In genomic region chr7:56175784-56176183, GRCh38 we compare ENCODE assay signal across 19 cellular contexts. TPM values are rescaled to one million over a fixed set of nuclear protein-coding genes. Genes with fewer than 3 reads are reported as not detected.
DNase-seq lines count a peak whose midpoint lies in the region; ATAC-seq, FAIRE-seq and TF ChIP-seq lines count a peak whose summit lies in the region.
"Had no signal": no experiment of that assay in that cellular context is flagged by ENCODE, and none has a peak within 500 bp of the region (broad histone marks: within the 10 kb centered on the region; RNA-seq: fewer than 3 reads in every experiment).

No MANE protein-coding gene starts in this region.

- peak overlapping the region; percentile 4 to 55 for H3K4me3 Mint-ChIP-seq in stimulated activated naive CD8-positive, alpha-beta T cell treated with anti-CD3 and anti-CD28 coated beads, Interleukin-15, amount 100 ng/mL, for 72 hours
- H3K4me3 Mint-ChIP-seq in CD8-positive, alpha-beta T cell, result no peak overlapping the region
- H3K4me3 Mint-ChIP-seq: H9 had no signal

- peak overlapping the region; percentile 39 to 53 for H3K4me3 ChIP-seq in kidney (ENCODE audit: low read length in 2 of 2)
- peak overlapping the region; percentile 42 to 57 (median 51) for H3K4me3 ChIP-seq in stomach
- no peak overlapping the region for H3K4me3 ChIP-seq in CD8-positive, alpha-beta T cell (ENCODE audit: low read depth, low read length)
- H3K4me3 ChIP-seq in SJCRH30, result no peak overlapping the region

- H3K27ac Mint-ChIP-seq in stimulated activated naive CD8-positive, alpha-beta T cell treated with anti-CD3 and anti-CD28 coated beads, Interleukin-15, amount 100 ng/mL, for 72 hours, result no peak overlapping the region
- H3K27ac Mint-ChIP-seq in CD8-positive, alpha-beta T cell, result no peak overlapping the region
- H3K27ac Mint-ChIP-seq: H9 had no signal

- H3K27ac ChIP-seq in kidney (ENCODE audit: low read depth in 2 of 2, low read length in 2 of 2) (no peak overlapping the region), stomach (no peak overlapping the region), SJCRH30 (no peak overlapping the region)
- H3K27ac ChIP-seq in CD8-positive, alpha-beta T cell (ENCODE audit: low read depth, low read length), result no peak overlapping the region

- TF ChIP-seq EP300 in stomach (IDR thresholded peaks at IDR 0.05), result no peak

- H3K9me3 ChIP-seq in kidney (ENCODE audit: control insufficient read depth in 1 of 2, low read length in 2 of 2) (no peaks in the 10 kb centered on the region), stomach (peaks cover 0 to 11% (median 0%) of the 10 kb centered on the region in 4 donors), SJCRH30 (replicated peaks) (no peaks in the 10 kb centered on the region)
- no peaks in the 10 kb centered on the region for H3K9me3 ChIP-seq in CD8-positive, alpha-beta T cell (ENCODE audit: low read length)

- no peak for ATAC-seq in stimulated activated naive CD8-positive, alpha-beta T cell treated with anti-CD3 and anti-CD28 coated beads, Interleukin-15, amount 100 ng/mL, for 72 hours
- no peak for ATAC-seq in stimulated activated naive CD8-positive, alpha-beta T cell treated with anti-CD3 and anti-CD28 coated beads, Interleukin-15, Interleukin-2, amounts not matched to agents 100 U/mL and 50 U/mL, for 24 hours
- ATAC-seq in CD8-positive, alpha-beta T cell, result no peak

- CTCF ChIA-PET in CD8-positive, alpha-beta T cell (lab: Charles Lee), result no interaction called here

- no peaks in the 10 kb centered on the region for H3K36me3 ChIP-seq in kidney (ENCODE audit: control insufficient read depth in 1 of 2, insufficient read depth in 2 of 2, low read length in 2 of 2)
- no peaks in the 10 kb centered on the region for H3K36me3 ChIP-seq in stomach
- H3K36me3 ChIP-seq in CD8-positive, alpha-beta T cell (ENCODE audit: insufficient read depth, low read length), result no peaks in the 10 kb centered on the region
- no peaks in the 10 kb centered on the region for H3K36me3 ChIP-seq in SJCRH30

- H3K9ac ChIP-seq in kidney (ENCODE audit: low read length in 2 of 2), result peak overlapping the region in 1 of 2 donors; percentile 12

- peaks cover 47% of the 10 kb centered on the region for H3K27me3 Mint-ChIP-seq in stimulated activated naive CD8-positive, alpha-beta T cell treated with anti-CD3 and anti-CD28 coated beads, Interleukin-15, amount 100 ng/mL, for 72 hours
- peaks cover 22% of the 10 kb centered on the region for H3K27me3 Mint-ChIP-seq in CD8-positive, alpha-beta T cell (ENCODE audit: low read depth)

- intact Hi-C loops in kidney (cut with DNase I), result no loop called here
- intact Hi-C loops in stomach (cut with DNase I; ENCODE audit: low total_unique reads), result no loop called here
- intact Hi-C loops in CD8-positive, alpha-beta T cell (cut with DNase I, micrococcal nuclease), result no loop called here

- 34 to 47% (median 38%) methylated on average over 14 of the region's 14 CpGs for WGBS in stomach, 5 donors

- no peak for DNase-seq in stimulated activated naive CD8-positive, alpha-beta T cell treated with anti-CD3 and anti-CD28 coated beads, Interleukin-15, amount 100 ng/mL, for 72 hours
- no peak for DNase-seq in stimulated activated naive CD8-positive, alpha-beta T cell treated with anti-CD3 and anti-CD28 coated beads, Interleukin-15, Interleukin-2, amounts not matched to agents 100 U/mL and 50 U/mL, for 24 hours
- DNase-seq in kidney (no peak), stomach (no peak), SJCRH30 (no peak), OCI-M2 (lab: John Stamatoyannopoulos, UW; ENCODE audit: unreplicated experiment) (no peak), T-helper 2 cell (no peak)
- DNase-seq in CD8-positive, alpha-beta T cell, result no peak
- DNase-seq: amniotic stem cell, COR-L47, H9, NCI-H187, NCI-H69 had no signal

- TF ChIP-seq CTCF in kidney (IDR thresholded peaks at IDR 0.05; ENCODE audit: borderline replicate concordance, extremely low read depth, insufficient read depth) (no peak), stomach (IDR thresholded peaks at IDR 0.05) (no peak)
- TF ChIP-seq CTCF in CD8-positive, alpha-beta T cell (IDR thresholded peaks at IDR 0.05), result no peak

- no peaks in the 10 kb centered on the region for H3K36me3 Mint-ChIP-seq in CD8-positive, alpha-beta T cell

- POLR2A ChIA-PET in CD8-positive, alpha-beta T cell (lab: Charles Lee), result no interaction called here

- no peaks in the 10 kb centered on the region for H3K4me1 Mint-ChIP-seq in stimulated activated naive CD8-positive, alpha-beta T cell treated with anti-CD3 and anti-CD28 coated beads, Interleukin-15, amount 100 ng/mL, for 72 hours
- no peaks in the 10 kb centered on the region for H3K4me1 Mint-ChIP-seq in CD8-positive, alpha-beta T cell (ENCODE audit: low read depth)
- H3K4me1 Mint-ChIP-seq: H9 had no signal

- H3K9me3 Mint-ChIP-seq in stimulated activated naive CD8-positive, alpha-beta T cell treated with anti-CD3 and anti-CD28 coated beads, Interleukin-15, amount 100 ng/mL, for 72 hours, result peaks cover 0 to 4% of the 10 kb centered on the region in 2 donors
- no peaks in the 10 kb centered on the region for H3K9me3 Mint-ChIP-seq in CD8-positive, alpha-beta T cell

- FAIRE-seq in kidney (lab: Jason Lieb, UNC), result no peak
- FAIRE-seq: G401.6, keratinocyte, RCC 7860 had no signal

- peaks cover 0 to 21% (median 11%) of the 10 kb centered on the region in 3 donors for H3K27me3 ChIP-seq in stomach
- H3K27me3 ChIP-seq in CD8-positive, alpha-beta T cell (ENCODE audit: insufficient read depth, low read length), result no peaks in the 10 kb centered on the region
- H3K27me3 ChIP-seq in SJCRH30, result no peaks in the 10 kb centered on the region

- TF ChIP-seq POLR2A in stomach (IDR thresholded peaks at IDR 0.05), result no peak

- H3K4me1 ChIP-seq in kidney (ENCODE audit: control insufficient read depth in 1 of 2, insufficient read depth in 1 of 2, low read depth in 1 of 2, low read length in 2 of 2) (no peaks in the 10 kb centered on the region), stomach (peaks cover 0 to 19% (median 11%) of the 10 kb centered on the region in 4 donors), SJCRH30 (no peaks in the 10 kb centered on the region)
- no peaks in the 10 kb centered on the region for H3K4me1 ChIP-seq in CD8-positive, alpha-beta T cell (ENCODE audit: insufficient read depth, low read length)

RNA-seq across cellular contexts. Expression of gene NUPR2, which starts 59.6 kb away (rescaled TPM):
- total RNA-seq in kidney, result 10.3 TPM
- 39.6 TPM for polyA plus RNA-seq in kidney (ENCODE audit: insufficient read depth, low read depth, low replicate concordance)
- total RNA-seq in stomach, result 10 to 100 TPM in 1 of 5 donors, 1 to 10 TPM in 1, not detected in 3; 9.5 to 21.9 TPM
- 10 to 100 TPM in 2 of 3 donors, 1 to 10 TPM in 1; 9.8 to 10.7 (median 10.1) TPM for polyA plus RNA-seq in stomach
- total RNA-seq in CD8-positive, alpha-beta T cell, result not detected
- total RNA-seq in SJCRH30 (2014; rRNA removed; shearing (Covaris generic)), result not detected in 2 replicates
- total RNA-seq: chondrocyte, H9, HT1080, osteocyte had no signal
- polyA plus RNA-seq: keratinocyte had no signal

Comparison
In these comparisons a context has a peak if more than half of its experiments do, and no peak if none do; other contexts are left out.
1. H3K4me3 ChIP-seq: peak in kidney (2 of 2) and stomach (4 of 4); none in CD8-positive, alpha-beta T cell (single experiment) and SJCRH30 (single experiment).